8 cellular contexts compared by ENCODE assay signal in the genomic region with DNA sequence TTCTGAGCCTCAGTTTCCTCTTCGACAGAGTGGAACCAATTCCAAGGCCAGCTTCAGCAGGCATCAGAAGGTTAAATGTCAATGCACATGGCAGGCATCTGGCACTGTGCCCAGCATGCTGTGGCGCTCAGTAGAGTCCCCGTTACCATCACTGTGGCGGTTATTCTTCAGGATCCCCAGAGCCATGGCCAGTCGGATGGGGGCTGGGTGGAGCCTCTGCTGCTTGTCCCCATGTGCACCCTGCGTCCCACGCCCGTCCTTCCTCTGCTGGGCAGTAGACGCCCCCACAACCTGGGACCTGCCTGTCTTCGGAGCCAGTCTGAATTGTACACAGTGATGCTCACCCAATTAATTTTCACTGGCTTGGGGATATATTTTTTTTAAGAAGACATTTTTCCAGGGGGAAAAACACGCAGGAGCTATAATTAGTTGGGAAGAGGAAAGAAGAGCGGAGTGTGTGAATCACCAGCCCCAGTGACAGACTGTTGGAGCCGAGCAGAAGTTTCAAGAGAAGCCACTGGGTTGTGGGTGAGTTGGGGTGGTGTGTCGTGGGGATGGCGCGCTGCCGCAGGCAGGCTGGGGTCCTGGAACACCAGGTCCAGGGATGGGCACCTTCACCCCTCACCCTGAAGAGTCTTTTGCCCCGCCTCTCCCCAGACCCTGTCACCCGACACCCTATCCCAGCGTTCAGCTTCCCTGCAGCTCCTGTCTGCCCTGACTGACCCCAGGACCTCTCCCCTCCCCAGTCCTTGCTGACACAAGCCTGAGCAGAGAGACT. TPM values are rescaled to one million over a fixed set of nuclear protein-coding genes. Genes with fewer than 3 reads are reported as not detected.
DNase-seq lines count a peak whose midpoint lies in the region; ATAC-seq and TF ChIP-seq lines count a peak whose summit lies in the region.
"Had no signal": no experiment of that assay in that cellular context is flagged by ENCODE, and none has a peak within 500 bp of the region (broad histone marks: within the 10 kb centered on the region; RNA-seq: fewer than 3 reads in every experiment).

No MANE protein-coding gene starts in this region.

- no peak for TF ChIP-seq CTCF in RWPE1 (conservative IDR thresholded peaks at IDR 0.05; ENCODE audit: low read depth)
- no peak for TF ChIP-seq CTCF in CD4-positive, alpha-beta T cell (IDR thresholded peaks at IDR 0.05)

- no peak overlapping the region for H3K27ac Mint-ChIP-seq in CD4-positive, alpha-beta T cell

- DNase-seq in AG08395 (ENCODE audit: low spot score) (peak; percentile 72), RWPE1 (ENCODE audit: low spot score) (no peak), iPS-NIHi7 (ENCODE audit: extremely low spot score) (peak; percentile 66), KG1 (lab: John Stamatoyannopoulos, UW) (no peak)
- no peak for DNase-seq in CD4-positive, alpha-beta T cell
- DNase-seq: activated CD8-positive, alpha-beta memory T cell treated with anti-CD3 and anti-CD28 coated beads for 24 hours had no signal

- intact Hi-C loops in CD4-positive, alpha-beta T cell (cut with DNase I, micrococcal nuclease) = no loop called here

- H3K36me3 Mint-ChIP-seq in CD4-positive, alpha-beta T cell (ENCODE audit: low read depth) = no peaks in the 10 kb centered on the region
- H3K36me3 Mint-ChIP-seq: stimulated activated memory B cell treated with anti-CD40 and anti-IgM and Interleukin-4, amounts not matched to agents 10 μg/mL and 1 μg/mL and 100 μg/mL, for 72 hours had no signal

- CTCF ChIA-PET in RWPE1 (lab: Yijun Ruan, JAX) = interaction anchor here (1.0 kb wide), 1 partner anchor 21 kb away, joined by 3 read pairs; no protein-coding TSS in a partner anchor
- CTCF ChIA-PET in CD4-positive, alpha-beta T cell (lab: Charles Lee) = no interaction called here

- H3K9me3 Mint-ChIP-seq in CD4-positive, alpha-beta T cell = no peaks in the 10 kb centered on the region
- H3K9me3 Mint-ChIP-seq: stimulated activated memory B cell treated with anti-CD40 and anti-IgM and Interleukin-4, amounts not matched to agents 10 μg/mL and 1 μg/mL and 100 μg/mL, for 72 hours had no signal

- H3K4me1 Mint-ChIP-seq in CD4-positive, alpha-beta T cell (ENCODE audit: low read depth) = no peaks in the 10 kb centered on the region

- no peaks in the 10 kb centered on the region for H3K27me3 ChIP-seq in CD4-positive, alpha-beta T cell (ENCODE audit: control insufficient read depth, insufficient read depth, low read length)

- H3K27ac ChIP-seq in RWPE1 = peak overlapping the region; percentile 10; the same call in 1 of the 2 replicates
- no peak overlapping the region for H3K27ac ChIP-seq in CD4-positive, alpha-beta T cell (ENCODE audit: low read depth, low read length)

- no peak overlapping the region for H3K4me3 Mint-ChIP-seq in CD4-positive, alpha-beta T cell
- H3K4me3 Mint-ChIP-seq: stimulated activated memory B cell treated with anti-CD40 and anti-IgM and Interleukin-4, amounts not matched to agents 10 μg/mL and 1 μg/mL and 100 μg/mL, for 72 hours had no signal

- POLR2A ChIA-PET in RWPE1 (lab: Yijun Ruan, JAX; ENCODE audit: low non-redundant PET) = no interaction called here
- POLR2A ChIA-PET in CD4-positive, alpha-beta T cell (lab: Charles Lee) = no interaction called here

- no peaks in the 10 kb centered on the region for H3K9me3 ChIP-seq in CD4-positive, alpha-beta T cell (ENCODE audit: control insufficient read depth, low read length)

- ATAC-seq in CD4-positive, alpha-beta T cell (ENCODE audit: poor library complexity) = no peak
- ATAC-seq in HG03196 (IDR thresholded peaks at IDR 0.05; ENCODE audit: unreplicated experiment) = no peak
- ATAC-seq: stimulated activated memory B cell treated with anti-CD40 and anti-IgM and Interleukin-4, amounts not matched to agents 10 μg/mL and 1 μg/mL and 100 μg/mL, for 72 hours had no signal

- no peaks in the 10 kb centered on the region for H3K27me3 Mint-ChIP-seq in CD4-positive, alpha-beta T cell

RNA-seq across cellular contexts. Expression of a gene that starts 26.8 kb away (rescaled TPM):
- total RNA-seq in CD4-positive, alpha-beta T cell = 1,000 to 10,000 TPM; 1,843 to 1,901 TPM

RNA-seq across cellular contexts. Expression of a gene that starts 33.9 kb away (rescaled TPM):
- 1 to 10 TPM; 4.8 to 5.2 TPM for total RNA-seq in CD4-positive, alpha-beta T cell

RNA-seq across cellular contexts. Expression of a gene that starts 39.2 kb away (rescaled TPM):
- total RNA-seq in CD4-positive, alpha-beta T cell = 1 to 10 TPM; 4.9 TPM

RNA-seq across cellular contexts. Expression of a gene that starts 47.6 kb away (rescaled TPM):
- 10 to 100 TPM in 1 of 2 experiments, 1 to 10 TPM in 1; 9.5 to 10.6 TPM for total RNA-seq in CD4-positive, alpha-beta T cell

RNA-seq across cellular contexts. Expression of a gene that starts 48.7 kb away (rescaled TPM):
- 10 to 100 TPM; 52.4 to 58.2 TPM for total RNA-seq in CD4-positive, alpha-beta T cell

Comparison
In these comparisons a context has a peak if more than half of its experiments do, and no peak if none do; other contexts are left out.
1. DNase-seq: peak in AG08395 (single experiment) and iPS-NIHi7 (single experiment); none in RWPE1 (single experiment), KG1 (single experiment) and CD4-positive, alpha-beta T cell (0 of 10).